Comparison of ENCODE assay signal across 8 cellular contexts in genomic region chr7:99409814-99410213, GRCh38. TPM values are rescaled to one million over a fixed set of nuclear protein-coding genes. Genes with fewer than 3 reads are reported as not detected.
DNase-seq lines count a peak whose midpoint lies in the region; ATAC-seq and TF ChIP-seq lines count a peak whose summit lies in the region.

No MANE protein-coding gene starts in this region.

- peaks cover 0 to 2% (median 0%) of the 10 kb centered on the region in 3 donors for H3K27me3 Mint-ChIP-seq in CD14-positive monocyte (ENCODE audit: low read depth in 3 of 3)
- H3K27me3 Mint-ChIP-seq in natural killer cell treated with Interleukin-12 subunit alpha and Interleukin-12 subunit beta and Interleukin-15 and Interleukin-18, amount 100 ng/mL, for 72 hours, result no peaks in the 10 kb centered on the region

- H3K27ac Mint-ChIP-seq in CD14-positive monocyte, result peak overlapping the region in 4 of 7 donors; percentile 40 to 98 (median 97)
- peak overlapping the region; percentile 85 to 91 for H3K27ac Mint-ChIP-seq in natural killer cell treated with Interleukin-12 subunit alpha and Interleukin-12 subunit beta and Interleukin-15 and Interleukin-18, amount 100 ng/mL, for 72 hours

- peaks cover 44% of the 10 kb centered on the region for H3K36me3 ChIP-seq in MG63

- peak overlapping the region; percentile 86 to 95 for H3K27ac ChIP-seq in coronary artery

- H3K4me3 ChIP-seq in MG63 (peak overlapping the region; percentile 99), coronary artery (peak overlapping the region; percentile 96)

- peak overlapping the region; percentile 97 to 99 for H3K4me3 Mint-ChIP-seq in CD14-positive monocyte
- peak overlapping the region; percentile 94 for H3K4me3 Mint-ChIP-seq in natural killer cell treated with Interleukin-12 subunit alpha and Interleukin-12 subunit beta and Interleukin-15 and Interleukin-18, amount 100 ng/mL, for 72 hours

- H3K9me3 ChIP-seq in MG63, result no peaks in the 10 kb centered on the region

- H3K36me3 Mint-ChIP-seq in CD14-positive monocyte, result peaks cover 35 to 48% of the 10 kb centered on the region in 2 donors
- peaks cover 34% of the 10 kb centered on the region for H3K36me3 Mint-ChIP-seq in natural killer cell treated with Interleukin-12 subunit alpha and Interleukin-12 subunit beta and Interleukin-15 and Interleukin-18, amount 100 ng/mL, for 72 hours

- TF ChIP-seq CTCF in CD14-positive monocyte (IDR thresholded peaks at IDR 0.05) (no peak), coronary artery (IDR thresholded peaks at IDR 0.05) (no peak)

- H3K9me3 Mint-ChIP-seq in CD14-positive monocyte, result peaks cover 0 to under 1% (median 0%) of the 10 kb centered on the region in 7 donors
- no peaks in the 10 kb centered on the region for H3K9me3 Mint-ChIP-seq in natural killer cell treated with Interleukin-12 subunit alpha and Interleukin-12 subunit beta and Interleukin-15 and Interleukin-18, amount 100 ng/mL, for 72 hours

- no peaks in the 10 kb centered on the region for H3K27me3 ChIP-seq in MG63

- DNase-seq in CD14-positive monocyte (ENCODE audit: low spot score) (no peak), MG63 (no peak), coronary artery (ENCODE audit: low spot score) (no peak), DMS79 treated with DMSO at 0.1 percent for 48 hours (lab: John Stamatoyannopoulos, UW) (no peak)
- DNase-seq in natural killer cell treated with Interleukin-12 subunit alpha and Interleukin-12 subunit beta and Interleukin-15 and Interleukin-18, amount 100 ng/mL, for 72 hours (ENCODE audit: low spot score), result no peak
- no peak for DNase-seq in activated CD8-positive, alpha-beta memory T cell treated with anti-CD3 and anti-CD28 coated beads, Interleukin-2, amount 50 U/mL, for 48 hours

- ATAC-seq in natural killer cell treated with Interleukin-12 subunit alpha and Interleukin-12 subunit beta and Interleukin-15 and Interleukin-18, amount 100 ng/mL, for 72 hours, result no peak
- ATAC-seq in HG02763 (IDR thresholded peaks at IDR 0.05; ENCODE audit: unreplicated experiment) (no peak), HG02610 (IDR thresholded peaks at IDR 0.05; ENCODE audit: unreplicated experiment) (no peak)

- intact Hi-C loops in CD14-positive monocyte (cut with micrococcal nuclease), result loop anchor here (2.0 to 10.0 kb wide), 3 partner anchors 35 to 95 kb away; partner anchors contain the start of genes ARPC1B (in 1 of the 2), ZKSCAN5 (in 1 of the 2) and ZNF394 (in 1 of the 2)

- H3K4me1 Mint-ChIP-seq in CD14-positive monocyte, result peaks cover 26% of the 10 kb centered on the region
- H3K4me1 Mint-ChIP-seq in natural killer cell treated with Interleukin-12 subunit alpha and Interleukin-12 subunit beta and Interleukin-15 and Interleukin-18, amount 100 ng/mL, for 72 hours (ENCODE audit: low read depth in 2 of 2), result peaks cover 37 to 40% of the 10 kb centered on the region in 2 donors

RNA-seq across cellular contexts. Expression of gene BUD31, which starts 1.0 kb away (rescaled TPM):
- 100 to 1,000 TPM; 241 to 256 TPM for polyA plus RNA-seq in CD14-positive monocyte
- total RNA-seq in MG63 (2014; rRNA removed; shearing (Covaris generic); ENCODE audit: low replicate concordance), result 52.0 and 69.0 TPM in 2 replicates
- 100 to 1,000 TPM; 145 to 147 TPM for total RNA-seq in natural killer cell treated with Interleukin-12 subunit alpha and Interleukin-12 subunit beta and Interleukin-15 and Interleukin-18, amount 100 ng/mL, for 72 hours

RNA-seq across cellular contexts. Expression of gene PDAP1, which starts 1.4 kb away (rescaled TPM):
- 10 to 100 TPM in 1 of 2 donors, 1 to 10 TPM in 1; 9.8 to 16.2 TPM for polyA plus RNA-seq in CD14-positive monocyte
- total RNA-seq in MG63 (2014; rRNA removed; shearing (Covaris generic); ENCODE audit: low replicate concordance), result 156 and 207 TPM in 2 replicates
- 100 to 1,000 TPM; 114 to 145 TPM for total RNA-seq in natural killer cell treated with Interleukin-12 subunit alpha and Interleukin-12 subunit beta and Interleukin-15 and Interleukin-18, amount 100 ng/mL, for 72 hours

RNA-seq across cellular contexts. Expression of gene PTCD1, which starts 28.8 kb away (rescaled TPM):
- polyA plus RNA-seq in CD14-positive monocyte, result 1 to 10 TPM in 1 of 2 donors, under 1 TPM in 1; 0.74 to 1.6 TPM
- 6.9 and 7.3 TPM in 2 replicates for total RNA-seq in MG63 (2014; rRNA removed; shearing (Covaris generic); ENCODE audit: low replicate concordance)
- total RNA-seq in natural killer cell treated with Interleukin-12 subunit alpha and Interleukin-12 subunit beta and Interleukin-15 and Interleukin-18, amount 100 ng/mL, for 72 hours, result 10 to 100 TPM in 1 of 2 donors, 1 to 10 TPM in 1; 5.9 to 15.3 TPM

RNA-seq across cellular contexts. Expression of gene CPSF4, which starts 28.9 kb away (rescaled TPM):
- 10 to 100 TPM; 11.6 to 12.3 TPM for polyA plus RNA-seq in CD14-positive monocyte
- 9.3 and 15.3 TPM in 2 replicates for total RNA-seq in MG63 (2014; rRNA removed; shearing (Covaris generic); ENCODE audit: low replicate concordance)
- 10 to 100 TPM; 51.1 to 91.1 TPM for total RNA-seq in natural killer cell treated with Interleukin-12 subunit alpha and Interleukin-12 subunit beta and Interleukin-15 and Interleukin-18, amount 100 ng/mL, for 72 hours

RNA-seq across cellular contexts. Expression of gene ARPC1B, which starts 35.3 kb away (rescaled TPM):
- 1,000 to 10,000 TPM; 1,282 to 1,362 TPM for polyA plus RNA-seq in CD14-positive monocyte
- 164 and 230 TPM in 2 replicates for total RNA-seq in MG63 (2014; rRNA removed; shearing (Covaris generic); ENCODE audit: low replicate concordance)
- total RNA-seq in natural killer cell treated with Interleukin-12 subunit alpha and Interleukin-12 subunit beta and Interleukin-15 and Interleukin-18, amount 100 ng/mL, for 72 hours, result 100 to 1,000 TPM; 286 to 366 TPM
